In genomic region chr6:82570083-82570482, GRCh38 we compare ENCODE assay signal across 1 cellular context.
TF ChIP-seq lines count a peak whose summit lies in the region.

No MANE protein-coding gene starts in this region.

TF ChIP-seq in HEK293, 187 proteins besides CTCF, POLR2A, EP300 and RAD21 (continued from another document):
- TF ChIP-seq, protein P1, sequence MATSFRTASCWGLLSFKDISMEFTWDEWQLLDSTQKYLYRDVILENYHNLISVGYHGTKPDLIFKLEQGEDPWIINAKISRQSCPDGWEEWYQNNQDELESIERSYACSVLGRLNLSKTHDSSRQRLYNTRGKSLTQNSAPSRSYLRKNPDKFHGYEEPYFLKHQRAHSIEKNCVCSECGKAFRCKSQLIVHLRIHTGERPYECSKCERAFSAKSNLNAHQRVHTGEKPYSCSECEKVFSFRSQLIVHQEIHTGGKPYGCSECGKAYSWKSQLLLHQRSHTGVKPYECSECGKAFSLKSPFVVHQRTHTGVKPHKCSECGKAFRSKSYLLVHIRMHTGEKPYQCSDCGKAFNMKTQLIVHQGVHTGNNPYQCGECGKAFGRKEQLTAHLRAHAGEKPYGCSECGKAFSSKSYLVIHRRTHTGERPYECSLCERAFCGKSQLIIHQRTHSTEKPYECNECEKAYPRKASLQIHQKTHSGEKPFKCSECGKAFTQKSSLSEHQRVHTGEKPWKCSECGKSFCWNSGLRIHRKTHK (tag by site-specific recombination; IDR thresholded peaks at IDR 0.05): no peak
- no peak for TF ChIP-seq PATZ1 (tag by site-specific recombination; IDR thresholded peaks at IDR 0.05)
- no peak for TF ChIP-seq ZNF114 (tag by site-specific recombination; IDR thresholded peaks at IDR 0.05)
- TF ChIP-seq TSHZ1 (tag by site-specific recombination; IDR thresholded peaks at IDR 0.05; ENCODE audit: borderline replicate concordance): no peak
- no peak for TF ChIP-seq ZNF670 (tag by site-specific recombination; IDR thresholded peaks at IDR 0.05; ENCODE audit: low read depth)
- peak; percentile 30 for TF ChIP-seq SETDB1 (IDR thresholded peaks at IDR 0.05; ENCODE audit: insufficient read length, low read length)
- no peak for TF ChIP-seq KLF17 (tag by site-specific recombination; IDR thresholded peaks at IDR 0.05)
- 0 out of 2 replicates have a peak, but pooled peaks have one; percentile 11 for TF ChIP-seq IKZF3 (tag by site-specific recombination; IDR thresholded peaks at IDR 0.05)
- 0 out of 2 replicates have a peak, but pooled peaks have one; percentile 54 for TF ChIP-seq ZNF335 (tag by site-specific recombination; conservative IDR thresholded peaks at IDR 0.05)
- no peak for TF ChIP-seq ZNF747 (tag by site-specific recombination; IDR thresholded peaks at IDR 0.05)
- TF ChIP-seq ZBTB6 (tag by site-specific recombination; IDR thresholded peaks at IDR 0.05): no peak
- TF ChIP-seq ZNF132 (tag by site-specific recombination; IDR thresholded peaks at IDR 0.05; ENCODE audit: borderline replicate concordance): no peak
- TF ChIP-seq ZNF221 (tag by site-specific recombination; IDR thresholded peaks at IDR 0.05; ENCODE audit: borderline replicate concordance): no peak
- no peak for TF ChIP-seq ZNF792 (tag by site-specific recombination; IDR thresholded peaks at IDR 0.05)
- no peak for TF ChIP-seq ZNF549 (tag by site-specific recombination; IDR thresholded peaks at IDR 0.05)
- TF ChIP-seq PRDM6 (tag by site-specific recombination; IDR thresholded peaks at IDR 0.05): peak; percentile 67
- TF ChIP-seq ZNF10 (tag by site-specific recombination; IDR thresholded peaks at IDR 0.05): no peak
- no peak for TF ChIP-seq ZNF596 (tag by site-specific recombination; IDR thresholded peaks at IDR 0.05)
- TF ChIP-seq ZNF677 (tag by site-specific recombination; IDR thresholded peaks at IDR 0.05): no peak
- TF ChIP-seq ZNF518A (tag by site-specific recombination; conservative IDR thresholded peaks at IDR 0.05; ENCODE audit: low read depth): no peak
- TF ChIP-seq ZNF18 (tag by site-specific recombination; IDR thresholded peaks at IDR 0.05): no peak
- no peak for TF ChIP-seq ZNF202 (tag by site-specific recombination; IDR thresholded peaks at IDR 0.05; ENCODE audit: borderline replicate concordance)
- TF ChIP-seq ZBTB7A (tag by site-specific recombination; IDR thresholded peaks at IDR 0.05; ENCODE audit: low read depth): no peak
- TF ChIP-seq FEZF1 (tag by site-specific recombination; IDR thresholded peaks at IDR 0.05): peak; percentile 68
